27 cellular contexts compared by ENCODE assay signal in the genomic region with DNA sequence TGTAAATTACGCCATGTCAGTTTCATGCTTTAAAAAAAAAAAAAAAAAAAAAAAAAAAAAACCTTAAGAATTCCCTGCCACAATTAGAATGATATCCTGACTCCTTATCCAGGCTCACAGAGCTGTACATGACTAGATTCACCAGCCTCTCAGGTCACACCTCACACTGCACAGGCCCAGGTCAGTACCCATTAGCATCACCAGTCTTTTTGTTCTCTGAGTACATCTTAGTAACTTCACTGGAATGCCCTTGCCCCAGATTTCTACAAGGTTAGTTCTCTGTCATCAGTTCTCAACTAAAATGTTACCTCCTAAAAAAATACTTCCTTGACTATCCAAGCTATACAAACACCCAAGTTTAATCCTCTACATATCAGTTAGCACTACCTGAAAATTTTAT.
"Had no signal": no experiment of that assay in that cellular context is flagged by ENCODE, and none has a peak within 500 bp of the region (broad histone marks: within the 10 kb centered on the region; RNA-seq: fewer than 3 reads in every experiment).

No MANE protein-coding gene starts in this region.

- H3K27me3 Mint-ChIP-seq: naive thymus-derived CD8-positive, alpha-beta T cell; stimulated activated naive CD8-positive, alpha-beta T cell treated with anti-CD3 and anti-CD28 coated beads, Interleukin-15, amount 100 ng/mL, for 72 hours had no signal

- H3K4me1 Mint-ChIP-seq: stimulated activated naive CD8-positive, alpha-beta T cell treated with anti-CD3 and anti-CD28 coated beads, Interleukin-15, amount 100 ng/mL, for 72 hours had no signal

- ATAC-seq: esophagus mucosa; foreskin keratinocyte; gastroesophageal sphincter; heart left ventricle; left colon; lower lobe of right lung; naive thymus-derived CD8-positive, alpha-beta T cell; sciatic nerve had no signal

- H3K79me2 ChIP-seq: hepatocyte, parathyroid adenoma had no signal

- H3K4me2 ChIP-seq: hepatocyte, smooth muscle cell had no signal

- DNase-seq: cortex of kidney; heart left ventricle; left colon; left ventricle myocardium inferior; lower lobe of right lung; naive thymus-derived CD8-positive, alpha-beta T cell; stimulated activated CD4-positive, alpha-beta T cell treated with anti-CD3 and anti-CD28 coated beads, Interleukin-12 subunit alpha, Interleukin-12 subunit beta, amount 100 ng/mL, for 4 hours; stimulated activated CD4-positive, alpha-beta T cell treated with anti-CD3 and anti-CD28 coated beads, Interleukin-1b, Interleukin-23, amount 100 ng/mL, for 48 hours; stimulated activated CD4-positive, alpha-beta T cell treated with anti-CD3 and anti-CD28 coated beads, Interleukin-4, amount 100 ng/mL, for 1 hour; stimulated activated CD8-positive, alpha-beta memory T cell treated with anti-CD3 and anti-CD28 coated beads, Interleukin-4, amount 100 ng/mL, for 48 hours; stimulated activated naive CD4-positive, alpha-beta T cell; stimulated activated naive CD8-positive, alpha-beta T cell treated with anti-CD3 and anti-CD28 coated beads, Interleukin-15, amount 100 ng/mL, for 72 hours; thyroid gland; trophoblast cell had no signal

- H3K27ac Mint-ChIP-seq: stimulated activated naive CD8-positive, alpha-beta T cell treated with anti-CD3 and anti-CD28 coated beads, Interleukin-15, amount 100 ng/mL, for 72 hours had no signal

- H3K4me3 ChIP-seq: gastroesophageal sphincter, heart left ventricle, hepatocyte, left ventricle myocardium inferior, lower lobe of right lung, prostate gland, right atrium auricular region, smooth muscle cell, thyroid gland, vagina had no signal

- H3K27ac ChIP-seq: epithelial cell of prostate, foreskin keratinocyte, gastroesophageal sphincter, heart left ventricle, hepatocyte, left ventricle myocardium inferior, lower lobe of right lung, neutrophil, parathyroid adenoma, prostate gland, right atrium auricular region, thyroid gland, vagina had no signal

- H3K4me1 ChIP-seq: foreskin keratinocyte, gastroesophageal sphincter, lower lobe of right lung, parathyroid adenoma, prostate gland, right atrium auricular region, thyroid gland, vagina had no signal

- H3K4me3 Mint-ChIP-seq: naive thymus-derived CD8-positive, alpha-beta T cell; neural crest cell; stimulated activated naive CD8-positive, alpha-beta T cell treated with anti-CD3 and anti-CD28 coated beads, Interleukin-15, amount 100 ng/mL, for 72 hours had no signal

- H3K9ac ChIP-seq: parathyroid adenoma had no signal

- H3K36me3 ChIP-seq: gastroesophageal sphincter, heart left ventricle, left ventricle myocardium inferior, lower lobe of right lung, neutrophil, prostate gland, right atrium auricular region, thyroid gland, vagina had no signal

- H3K9me3 Mint-ChIP-seq: neural crest cell had no signal

- H3K9me3 ChIP-seq: gastroesophageal sphincter, heart left ventricle, left ventricle myocardium inferior, lower lobe of right lung, neutrophil, prostate gland, right atrium auricular region, thyroid gland, vagina had no signal

- H3K27me3 ChIP-seq: foreskin keratinocyte, gastroesophageal sphincter, heart left ventricle, hepatocyte, neutrophil, right atrium auricular region, thyroid gland, vagina had no signal

- H2AFZ ChIP-seq: hepatocyte, parathyroid adenoma had no signal
